In the genomic region with DNA sequence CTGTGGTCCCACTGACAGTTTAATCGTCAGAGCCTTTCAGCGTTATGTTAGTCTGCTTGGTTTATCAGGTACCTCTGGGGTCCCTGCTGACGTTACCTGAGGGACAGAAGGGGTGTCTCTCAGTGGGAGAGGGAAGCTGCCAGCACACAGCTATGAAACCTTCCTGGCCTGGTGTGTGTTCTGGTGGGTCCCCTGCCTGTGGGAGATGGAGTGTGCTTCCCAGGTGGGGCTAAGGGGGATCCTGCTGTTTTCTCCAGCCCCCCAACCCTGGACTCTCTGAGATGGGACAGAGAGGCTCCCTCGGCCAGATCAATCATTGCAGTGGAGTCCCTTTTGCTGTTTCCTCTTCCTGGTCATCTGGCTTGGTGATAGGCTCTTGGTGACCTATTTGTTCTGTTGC, we compare ENCODE assay signal across 29 cellular contexts.
"Had no signal": no experiment of that assay in that cellular context is flagged by ENCODE, and none has a peak within 500 bp of the region (broad histone marks: within the 10 kb centered on the region; RNA-seq: fewer than 3 reads in every experiment).

No MANE protein-coding gene starts in this region.

- H3K4me3 ChIP-seq: esophagus squamous epithelium, gastroesophageal sphincter had no signal

- DNase-seq: activated CD4-positive, alpha-beta memory T cell treated with anti-CD3 and anti-CD28 coated beads, Interleukin-2, amount 10 ng/mL, durations not matched to agents 7 days and 5 days; activated CD4-positive, alpha-beta T cell treated with anti-CD3 and anti-CD28 coated beads for 1 hour; activated CD4-positive, alpha-beta T cell treated with anti-CD3 and anti-CD28 coated beads for 4 hours; activated CD4-positive, alpha-beta T cell treated with anti-CD3 and anti-CD28 coated beads, Interleukin-2, amount 10 ng/mL, durations not matched to agents 7 days and 5 days; activated CD4-positive, alpha-beta T cell treated with anti-CD3 and anti-CD28 coated beads, Interleukin-2, amount 50 U/mL, for 4 hours; activated CD8-positive, alpha-beta memory T cell treated with anti-CD3 and anti-CD28 coated beads, Interleukin-2, amount 50 U/mL, for 48 hours; activated gamma-delta T cell; activated naive CD4-positive, alpha-beta T cell; activated naive CD4-positive, alpha-beta T cell treated with anti-CD3 and anti-CD28 coated beads, Interleukin-2, amount 10 ng/mL, durations not matched to agents 7 days and 5 days; activated T-cell treated with anti-CD3 and anti-CD28 coated beads for 4 hours; activated T-cell treated with anti-CD3 and anti-CD28 coated beads, Interleukin-2, amount 50 U/mL, for 24 hours; activated T-cell treated with anti-CD3 and anti-CD28 coated beads, Interleukin-2, amount 50 U/mL, for 72 hours; amniotic stem cell; anterior cingulate cortex; brain microvascular endothelial cell; effector CD8-positive, alpha-beta T cell; esophagus squamous epithelium; foreskin melanocyte; T-helper 2 cell had no signal

- H3K27ac ChIP-seq: brain microvascular endothelial cell, epithelial cell of prostate, esophagus squamous epithelium, gastroesophageal sphincter, VCaP had no signal

- FAIRE-seq: astrocyte, bronchial epithelial cell, colon, endometrium, endothelial cell of umbilical vein had no signal

- H3K27me3 ChIP-seq: brain microvascular endothelial cell, esophagus squamous epithelium, gastroesophageal sphincter had no signal

- H3K4me1 ChIP-seq: esophagus squamous epithelium, gastroesophageal sphincter had no signal

- ATAC-seq: activated naive CD4-positive, alpha-beta T cell treated with anti-CD3 and anti-CD28 coated beads, Interleukin-2, amount 50 U/mL, for 72 hours; activated T-cell treated with anti-CD3 and anti-CD28 coated beads, Interleukin-2, amount 50 U/mL, for 72 hours; gastroesophageal sphincter; WTC11 had no signal

- H3K9me3 ChIP-seq: esophagus squamous epithelium had no signal
